12 cellular contexts compared by ENCODE assay signal in the genomic region with DNA sequence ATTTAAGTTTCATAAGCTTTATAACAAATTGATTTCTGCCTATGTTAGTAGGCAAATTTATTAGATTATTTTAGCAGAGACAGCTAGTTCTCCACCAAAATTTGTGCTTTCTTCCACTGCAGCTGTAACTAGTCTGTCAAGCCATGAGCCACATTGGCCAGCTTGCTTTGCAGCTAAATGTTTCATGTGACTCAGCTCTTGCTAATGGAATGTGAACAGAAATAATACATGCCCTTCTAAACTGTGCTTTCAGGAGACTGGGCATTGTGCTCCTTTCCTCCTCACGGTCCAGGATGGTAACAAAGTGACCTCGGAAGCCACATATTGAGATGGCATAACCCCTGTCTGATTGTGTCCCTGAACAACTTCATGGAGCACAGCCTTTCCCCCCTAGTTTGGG. TPM values are rescaled to one million over a fixed set of nuclear protein-coding genes. Genes with fewer than 3 reads are reported as not detected.
DNase-seq lines count a peak whose midpoint lies in the region; ATAC-seq and TF ChIP-seq lines count a peak whose summit lies in the region.
"Had no signal": no experiment of that assay in that cellular context is flagged by ENCODE, and none has a peak within 500 bp of the region (broad histone marks: within the 10 kb centered on the region; RNA-seq: fewer than 3 reads in every experiment).

No MANE protein-coding gene starts in this region.

- H3K4me1 Mint-ChIP-seq in brain: peaks cover 30% of the 10 kb centered on the region
- H3K4me1 Mint-ChIP-seq in stimulated activated naive B cell treated with anti-CD40 and anti-IgM and Interleukin-4, amounts not matched to agents 10 μg/mL and 1 μg/mL and 100 μg/mL, for 72 hours: no peaks in the 10 kb centered on the region
- H3K4me1 Mint-ChIP-seq: naive B cell had no signal

- H3K4me3 ChIP-seq in right cardiac atrium (ENCODE audit: low read length): no peak overlapping the region

- no peaks in the 10 kb centered on the region for H3K9me3 Mint-ChIP-seq in brain
- H3K9me3 Mint-ChIP-seq in stimulated activated naive B cell treated with anti-CD40 and anti-IgM and Interleukin-4, amounts not matched to agents 10 μg/mL and 1 μg/mL and 100 μg/mL, for 72 hours: no peaks in the 10 kb centered on the region

- intact Hi-C loops in right cardiac atrium (cut with DNase I): no loop called here

- H3K27ac Mint-ChIP-seq in brain: peak overlapping the region in 3 of 5 experiments; percentile 35 to 91 (median 70)
- H3K27ac Mint-ChIP-seq in stimulated activated naive B cell treated with anti-CD40 and anti-IgM and Interleukin-4, amounts not matched to agents 10 μg/mL and 1 μg/mL and 100 μg/mL, for 72 hours: no peak overlapping the region
- H3K27ac Mint-ChIP-seq: naive B cell had no signal

- H3K9me3 ChIP-seq in right cardiac atrium (ENCODE audit: control insufficient read depth, low read length): no peaks in the 10 kb centered on the region

- H3K27ac ChIP-seq in right cardiac atrium (ENCODE audit: low read length): no peak overlapping the region

- H3K27me3 ChIP-seq in right cardiac atrium (ENCODE audit: control insufficient read depth, insufficient read depth): no peaks in the 10 kb centered on the region

- peaks cover 8% of the 10 kb centered on the region for H3K27me3 Mint-ChIP-seq in brain
- peaks cover 12 to 26% of the 10 kb centered on the region in 2 donors for H3K27me3 Mint-ChIP-seq in stimulated activated naive B cell treated with anti-CD40 and anti-IgM and Interleukin-4, amounts not matched to agents 10 μg/mL and 1 μg/mL and 100 μg/mL, for 72 hours

- DNase-seq in HCEC 1CT (peak; percentile 71), right cardiac atrium (no peak), stromal cell of bone marrow (ENCODE audit: low read depth) (peak; percentile 49), occipital lobe (lab: John Stamatoyannopoulos, UW) (no peak)
- DNase-seq in stimulated activated naive B cell treated with anti-CD40 and anti-IgM and Interleukin-4, amounts not matched to agents 10 μg/mL and 1 μg/mL and 100 μg/mL, for 72 hours: no peak
- DNase-seq: activated CD4-positive, alpha-beta T cell treated with anti-CD3 and anti-CD28 coated beads, Interleukin-2, amount 50 U/mL, for 48 hours; KBM-7; naive B cell; NCI-H2171 had no signal

- WGBS in right cardiac atrium: 61% methylated on average over 2 of the region's 2 CpGs

- peak; percentile 51 to 69 for ATAC-seq in right cardiac atrium
- no peak for ATAC-seq in activated CD4-positive, CD25-positive, alpha-beta regulatory T cell treated with anti-CD3 and anti-CD28 coated beads, Interleukin-2, amount 50 U/mL, for 24 hours
- no peak for ATAC-seq in stimulated activated naive B cell treated with anti-CD40 and anti-IgM and Interleukin-4, amounts not matched to agents 10 μg/mL and 1 μg/mL and 100 μg/mL, for 72 hours (replicated peaks)
- ATAC-seq: HCT116 had no signal

- TF ChIP-seq CTCF in brain (conservative IDR thresholded peaks at IDR 0.05): no peak

- peaks cover 1% of the 10 kb centered on the region for H3K4me1 ChIP-seq in right cardiac atrium (ENCODE audit: control insufficient read depth, insufficient read depth, low read length)

- H3K4me3 Mint-ChIP-seq in brain: no peak overlapping the region
- H3K4me3 Mint-ChIP-seq in stimulated activated naive B cell treated with anti-CD40 and anti-IgM and Interleukin-4, amounts not matched to agents 10 μg/mL and 1 μg/mL and 100 μg/mL, for 72 hours: no peak overlapping the region
- H3K4me3 Mint-ChIP-seq: naive B cell had no signal

- H3K36me3 Mint-ChIP-seq in brain: no peaks in the 10 kb centered on the region
- no peaks in the 10 kb centered on the region for H3K36me3 Mint-ChIP-seq in stimulated activated naive B cell treated with anti-CD40 and anti-IgM and Interleukin-4, amounts not matched to agents 10 μg/mL and 1 μg/mL and 100 μg/mL, for 72 hours
- H3K36me3 Mint-ChIP-seq: naive B cell had no signal

RNA-seq across cellular contexts. Expression of a gene that starts 51.4 kb away (rescaled TPM):
- polyA plus RNA-seq in brain (ENCODE audit: insufficient read depth, low read depth, low replicate concordance) (14.7 TPM), right cardiac atrium (27.9 TPM)
- total RNA-seq in right cardiac atrium (100 to 1,000 TPM in 3 of 4 donors, 10 to 100 TPM in 1; 96.4 to 132 (median 107) TPM), occipital lobe (49.0 TPM)

Comparison
In these comparisons a context has a peak if more than half of its experiments do, and no peak if none do; other contexts are left out.
1. DNase-seq: peak in HCEC 1CT (single experiment) and stromal cell of bone marrow (single experiment); none in right cardiac atrium (0 of 3), occipital lobe (single experiment) and stimulated activated naive B cell treated with anti-CD40 and anti-IgM and Interleukin-4, amounts not matched to agents 10 μg/mL and 1 μg/mL and 100 μg/mL, for 72 hours (single experiment).
2. ATAC-seq: peak in right cardiac atrium (2 of 2); none in activated CD4-positive, CD25-positive, alpha-beta regulatory T cell treated with anti-CD3 and anti-CD28 coated beads, Interleukin-2, amount 50 U/mL, for 24 hours (0 of 2) and stimulated activated naive B cell treated with anti-CD40 and anti-IgM and Interleukin-4, amounts not matched to agents 10 μg/mL and 1 μg/mL and 100 μg/mL, for 72 hours (0 of 2).